17 cellular contexts compared by ENCODE assay signal in the genomic region with DNA sequence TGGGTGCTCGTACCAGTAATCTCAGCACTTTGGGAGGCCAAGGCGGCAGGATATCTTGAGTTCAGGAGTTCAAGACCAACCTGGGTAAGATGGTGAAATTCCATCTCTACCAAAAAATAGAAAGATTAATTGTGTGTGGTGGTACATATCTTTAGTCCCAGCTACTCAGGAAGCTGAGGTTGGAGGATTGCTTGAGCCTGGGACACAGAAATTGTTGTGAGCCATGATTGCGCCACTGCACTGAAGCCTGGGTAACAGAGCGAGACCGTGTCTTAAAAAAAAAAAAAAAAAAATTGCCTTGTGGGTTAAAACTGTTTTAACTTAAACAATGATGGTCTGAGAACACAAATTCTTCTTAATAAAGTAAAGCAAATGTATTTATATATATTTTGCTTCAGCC. TPM values are rescaled to one million over a fixed set of nuclear protein-coding genes. Genes with fewer than 3 reads are reported as not detected.
DNase-seq lines count a peak whose midpoint lies in the region; ATAC-seq and TF ChIP-seq lines count a peak whose summit lies in the region.
"Had no signal": no experiment of that assay in that cellular context is flagged by ENCODE, and none has a peak within 500 bp of the region (broad histone marks: within the 10 kb centered on the region; RNA-seq: fewer than 3 reads in every experiment).

No MANE protein-coding gene starts in this region.

- peak overlapping the region in 2 of 10 experiments; percentile 26 to 27; a peak in 1 of 20 replicates for H3K4me3 ChIP-seq in BLaER1 treated with 17β-estradiol and CSF1 and Interleukin-3, amounts not matched to agents 10 nM and 100 nM
- H3K4me3 ChIP-seq in OCI-LY3 (ENCODE audit: low read length) = no peak overlapping the region
- no peak overlapping the region for H3K4me3 ChIP-seq in A673 (ENCODE audit: low read depth, low read length, poor library complexity, severe bottlenecking)
- H3K4me3 ChIP-seq: GM23248 had no signal

- H3K4me2 ChIP-seq in BLaER1 treated with 17β-estradiol and CSF1 and Interleukin-3, amounts not matched to agents 10 nM and 100 nM = peak overlapping the region in 9 of 11 experiments; percentile 29 to 60 (median 49); a peak in 18 of 22 replicates
- peak overlapping the region; percentile 47 for H3K4me2 ChIP-seq in OCI-LY3 (ENCODE audit: low read length)

- H3K9ac ChIP-seq in BLaER1 treated with 17β-estradiol and CSF1 and Interleukin-3, amounts not matched to agents 10 nM and 100 nM = peak overlapping the region in 6 of 11 experiments; percentile 27 to 64 (median 50); a peak in 9 of 22 replicates
- H3K9ac ChIP-seq in OCI-LY3 (ENCODE audit: low read length) = no peak overlapping the region
- H3K9ac ChIP-seq: GM23248 had no signal

- H3K27me3 ChIP-seq in BLaER1 treated with 17β-estradiol and CSF1 and Interleukin-3, amounts not matched to agents 10 nM and 100 nM = no peaks in the 10 kb centered on the region
- no peaks in the 10 kb centered on the region for H3K27me3 ChIP-seq in OCI-LY3 (ENCODE audit: low read depth, low read length)
- H3K27me3 ChIP-seq in A673 (replicated peaks; ENCODE audit: insufficient read depth, low read depth, low read length, poor library complexity) = no peaks in the 10 kb centered on the region

- POLR2A ChIA-PET in A673 (lab: Charles Lee; ENCODE audit: low non-redundant PET) (no interaction called here), HEK293T (lab: Yijun Ruan, JAX) (no interaction called here)

- CTCF ChIA-PET in A673 (lab: Charles Lee) (no interaction called here), HEK293T (lab: Yijun Ruan, JAX) (no interaction called here)

- H3K9me3 ChIP-seq in BLaER1 treated with 17β-estradiol and CSF1 and Interleukin-3, amounts not matched to agents 10 nM and 100 nM (replicated peaks in 1 of 11) = peaks cover 9 to 54% (median 18%) of the 10 kb centered on the region in 11 experiments; a peak in 21 of 22 replicates
- H3K9me3 ChIP-seq in OCI-LY3 (ENCODE audit: insufficient read depth, low read length) (no peaks in the 10 kb centered on the region; the same call in 1 of the 2 replicates), A673 (ENCODE audit: low read depth, low read length, poor library complexity, severe bottlenecking) (no peaks in the 10 kb centered on the region)

- BruUV-seq in A673 (replicated peaks; lab: Mats Ljungman, UMichigan) = no TSS peak

- H3K36me3 ChIP-seq in BLaER1 treated with 17β-estradiol and CSF1 and Interleukin-3, amounts not matched to agents 10 nM and 100 nM = peaks cover 10 to 42% (median 23%) of the 10 kb centered on the region in 11 experiments
- H3K36me3 ChIP-seq in OCI-LY3 (replicated peaks; ENCODE audit: low read depth, low read length) (peaks cover 41% of the 10 kb centered on the region), A673 (ENCODE audit: insufficient read depth, low read length, poor library complexity, severe bottlenecking) (no peaks in the 10 kb centered on the region)

- ATAC-seq in GM21381 (IDR thresholded peaks at IDR 0.05; ENCODE audit: unreplicated experiment) = no peak
- no peak for ATAC-seq in HG03097 (IDR thresholded peaks at IDR 0.05; ENCODE audit: low FRiP score, unreplicated experiment)

- DNase-seq in MV-4-11 (lab: John Stamatoyannopoulos, UW) = peak; percentile 25
- DNase-seq in iris pigment epithelial cell (ENCODE audit: low read depth) = peak; percentile 28
- no peak for DNase-seq in A673 (ENCODE audit: low spot score)
- no peak for DNase-seq in HEK293T (ENCODE audit: extremely low spot score)
- DNase-seq: C1 segment of cervical spinal cord; Calu3; CD4-positive, alpha-beta memory T cell; COR-L47; DMS53; DMS79 treated with DMSO at 0.1 percent for 48 hours; GM23248; H7; HCEC 1CT had no signal

- no peaks in the 10 kb centered on the region for H4K20me1 ChIP-seq in BLaER1 treated with 17β-estradiol and CSF1 and Interleukin-3, amounts not matched to agents 10 nM and 100 nM
- H4K20me1 ChIP-seq in OCI-LY3 (ENCODE audit: insufficient read depth, low read length) = no peaks in the 10 kb centered on the region; the same call in 1 of the 2 replicates

- no peak overlapping the region for H2AFZ ChIP-seq in OCI-LY3 (ENCODE audit: low read depth, low read length)
- H2AFZ ChIP-seq: GM23248 had no signal

- peaks cover 11 to 42% (median 26%) of the 10 kb centered on the region in 10 experiments; a peak in 18 of 20 replicates for H3K4me1 ChIP-seq in BLaER1 treated with 17β-estradiol and CSF1 and Interleukin-3, amounts not matched to agents 10 nM and 100 nM
- H3K4me1 ChIP-seq in OCI-LY3 (ENCODE audit: low read length) (peaks cover 27% of the 10 kb centered on the region), A673 (ENCODE audit: insufficient read depth, low read length, poor library complexity, severe bottlenecking) (no peaks in the 10 kb centered on the region)

- H3K27ac ChIP-seq in BLaER1 treated with 17β-estradiol and CSF1 and Interleukin-3, amounts not matched to agents 10 nM and 100 nM = peak overlapping the region in 9 of 11 experiments; percentile 20 to 83 (median 72); a peak in 17 of 22 replicates
- H3K27ac ChIP-seq in OCI-LY3 (ENCODE audit: low read length) = no peak overlapping the region
- no peak overlapping the region for H3K27ac ChIP-seq in A673 (ENCODE audit: low read depth, low read length, poor library complexity, severe bottlenecking)
- H3K27ac ChIP-seq: GM23248 had no signal

- TF ChIP-seq CTCF in OCI-LY3 (IDR thresholded peaks at IDR 0.05; ENCODE audit: low read depth, low read length) = no peak
- no peak for TF ChIP-seq CTCF in A673 (conservative IDR thresholded peaks at IDR 0.05; ENCODE audit: low read depth, low read length)

- no peaks in the 10 kb centered on the region for H3K79me2 ChIP-seq in OCI-LY3 (ENCODE audit: low read length)

- intact Hi-C loops in A673 (cut with micrococcal nuclease; ENCODE audit: unreplicated experiment) = no loop called here

TF ChIP-seq in HEK293T, 16 proteins besides CTCF, POLR2A, EP300 and RAD21:
- TF ChIP-seq SUZ12 (IDR thresholded peaks at IDR 0.05) (no peak), NFRKB (IDR thresholded peaks at IDR 0.05) (no peak), CTBP1 (IDR thresholded peaks at IDR 0.05; ENCODE audit: borderline replicate concordance) (no peak)

RNA-seq across cellular contexts. Expression of a gene that starts 49.6 kb away (rescaled TPM):
- 17.9 and 22.3 TPM in 2 replicates for total RNA-seq in A673 (2021)

Comparison
In these comparisons a context has a peak if more than half of its experiments do, and no peak if none do; other contexts are left out.
1. H3K27ac ChIP-seq: peak in BLaER1 treated with 17β-estradiol and CSF1 and Interleukin-3, amounts not matched to agents 10 nM and 100 nM (9 of 11); none in OCI-LY3 (single experiment) and A673 (single experiment).
2. DNase-seq: peak in MV-4-11 (single experiment) and iris pigment epithelial cell (single experiment); none in A673 (single experiment) and HEK293T (single experiment).